Comparison of ENCODE assay signal across 8 cellular contexts in genomic region chr10:97333351-97333600, GRCh38. TPM values are rescaled to one million over a fixed set of nuclear protein-coding genes. Genes with fewer than 3 reads are reported as not detected.
DNase-seq lines count a peak whose midpoint lies in the region; ATAC-seq and TF ChIP-seq lines count a peak whose summit lies in the region.

No MANE protein-coding gene starts in this region.

- TF ChIP-seq POLR2A in thyroid gland (IDR thresholded peaks at IDR 0.05) = no peak

- WGBS in thyroid gland, 2 donors = 2 to 3% methylated on average over 7 of the region's 7 CpGs

- DNase-seq in DMS79 treated with DMSO at 0.1 percent for 48 hours (lab: John Stamatoyannopoulos, UW) (peak; percentile 23), LHCN-M2 (ENCODE audit: low read depth) (peak; percentile 58), ascending aorta (ENCODE audit: low spot score in 2 of 2) (no peak), left colon (no peak), thyroid gland (peak; percentile 33), dedifferentiated amniotic fluid mesenchymal stem cell (ENCODE audit: extremely low spot score) (no peak)

- ATAC-seq in left colon (peak; percentile 8), GM19467 (IDR thresholded peaks at IDR 0.05; ENCODE audit: unreplicated experiment) (no peak), GM18909 (IDR thresholded peaks at IDR 0.05; ENCODE audit: poor library complexity, unreplicated experiment) (no peak)

- intact Hi-C loops in ascending aorta (cut with DNase I) (no loop called here), left colon (cut with DNase I, micrococcal nuclease) (loop anchor here in 1 of 2 donors (10.0 kb wide), 1 partner anchor 48 kb away; no protein-coding TSS in a partner anchor), thyroid gland (cut with DNase I) (loop anchor here (10.0 kb wide), 1 partner anchor 48 kb away; no protein-coding TSS in a partner anchor)

- H3K4me3 ChIP-seq in ascending aorta (peak overlapping the region; percentile 73 to 98), thyroid gland (replicated peaks in 1 of 3) (peak overlapping the region; percentile 22 to 84 (median 41))

- H3K27me3 ChIP-seq in ascending aorta = no peaks in the 10 kb centered on the region
- H3K27me3 ChIP-seq in thyroid gland = no peaks in the 10 kb centered on the region

- no peak for TF ChIP-seq CTCF in ascending aorta (IDR thresholded peaks at IDR 0.05)
- no peak for TF ChIP-seq CTCF in thyroid gland (IDR thresholded peaks at IDR 0.05)

- H3K36me3 ChIP-seq in ascending aorta (peaks cover 7 to 15% of the 10 kb centered on the region in 2 donors), thyroid gland (no peaks in the 10 kb centered on the region)

- peak overlapping the region; percentile 45 to 87 for H3K27ac ChIP-seq in ascending aorta
- H3K27ac ChIP-seq in thyroid gland = peak overlapping the region; percentile 62 to 78 (median 75)

- H3K9me3 ChIP-seq in ascending aorta (no peaks in the 10 kb centered on the region), thyroid gland (no peaks in the 10 kb centered on the region)

- H3K4me1 ChIP-seq in ascending aorta = peaks cover 6 to 39% of the 10 kb centered on the region in 2 donors
- H3K4me1 ChIP-seq in thyroid gland = peaks cover 31 to 51% of the 10 kb centered on the region in 2 donors

RNA-seq across cellular contexts. Expression of gene FRAT2, which starts 1.3 kb away (rescaled TPM):
- 4.8 and 5.2 TPM in 2 replicates for total RNA-seq in LHCN-M2 (2014; rRNA removed)
- 1.1 TPM for polyA plus RNA-seq in LHCN-M2 (2012)
- 32.0 TPM for total RNA-seq in ascending aorta
- 10 to 100 TPM; 41.4 to 43.9 TPM for total RNA-seq in left colon
- 10 to 100 TPM; 19.5 to 23.2 (median 21.8) TPM for total RNA-seq in thyroid gland

RNA-seq across cellular contexts. Expression of gene FRAT1, which starts 14.2 kb away (rescaled TPM):
- total RNA-seq in LHCN-M2 (2014; rRNA removed) (1.5 and 1.7 TPM in 2 replicates), ascending aorta (5.2 TPM), left colon (10 to 100 TPM in 1 of 2 donors, 1 to 10 TPM in 1; 6.9 to 10.5 TPM), thyroid gland (1 to 10 TPM; 5.3 to 8.7 (median 6.6) TPM)
- polyA plus RNA-seq in LHCN-M2 (2012) = 0.68 TPM

RNA-seq across cellular contexts. Expression of gene ARHGAP19, which starts 40.8 kb away (rescaled TPM):
- 10.3 and 13.5 TPM in 2 replicates for total RNA-seq in LHCN-M2 (2014; rRNA removed)
- polyA plus RNA-seq in LHCN-M2 (2012) = 3.5 TPM
- 4.5 TPM for total RNA-seq in ascending aorta
- total RNA-seq in left colon = 1 to 10 TPM; 6.4 to 6.8 TPM
- total RNA-seq in thyroid gland = 10 to 100 TPM in 1 of 4 donors, 1 to 10 TPM in 3; 7.0 to 11.0 (median 8.5) TPM

Comparison
In these comparisons a context has a peak if more than half of its experiments do, and no peak if none do; other contexts are left out.
1. DNase-seq: peak in DMS79 treated with DMSO at 0.1 percent for 48 hours (single experiment), LHCN-M2 (single experiment) and thyroid gland (2 of 2); none in ascending aorta (0 of 2), left colon (0 of 2) and dedifferentiated amniotic fluid mesenchymal stem cell (single experiment).